13 cellular contexts compared by ENCODE assay signal in genomic region chrX:9182041-9182440, GRCh38.
"Had no signal": no experiment of that assay in that cellular context is flagged by ENCODE, and none has a peak within 500 bp of the region (broad histone marks: within the 10 kb centered on the region; RNA-seq: fewer than 3 reads in every experiment).

No MANE protein-coding gene starts in this region.

- H3K9me3 ChIP-seq: mucosa of descending colon, thyroid gland had no signal

- H3K4me3 ChIP-seq: mucosa of descending colon, thyroid gland had no signal

- H3K27me3 ChIP-seq: thyroid gland had no signal

- H3K27ac ChIP-seq: thyroid gland had no signal

- H3K36me3 ChIP-seq: thyroid gland had no signal

- DNase-seq: activated CD4-positive, alpha-beta T cell treated with anti-CD3 and anti-CD28 coated beads for 36 hours; activated CD4-positive, alpha-beta T cell treated with anti-CD3 and anti-CD28 coated beads, Interleukin-2, amount 50 U/mL, for 48 hours; activated CD8-positive, alpha-beta memory T cell treated with anti-CD3 and anti-CD28 coated beads, Interleukin-2, amount 10 ng/mL, durations not matched to agents 7 days and 5 days; effector memory CD4-positive, alpha-beta T cell; foreskin melanocyte; left ventricle myocardium superior; mucosa of descending colon; naive B cell; stimulated activated CD4-positive, alpha-beta T cell treated with anti-CD3 and anti-CD28 coated beads, Interleukin-12 subunit alpha, Interleukin-12 subunit beta, amount 100 ng/mL, for 4 hours; stimulated activated CD4-positive, alpha-beta T cell treated with anti-CD3 and anti-CD28 coated beads, Interleukin-1b, Interleukin-23, amount 100 ng/mL, for 48 hours; stimulated activated naive CD4-positive, alpha-beta T cell treated with Interleukin-2 at 50 U/mL for 16 hours; T-helper 2 cell; thyroid gland had no signal

- H3K4me1 ChIP-seq: thyroid gland had no signal
